ENCODE assay signal across 9 cellular contexts in genomic region chr7:118590107-118590506, GRCh38.
DNase-seq lines count a peak whose midpoint lies in the region; ATAC-seq and TF ChIP-seq lines count a peak whose summit lies in the region.
"Had no signal": no experiment of that assay in that cellular context is flagged by ENCODE, and none has a peak within 500 bp of the region (broad histone marks: within the 10 kb centered on the region; RNA-seq: fewer than 3 reads in every experiment).

No MANE protein-coding gene starts in this region.

- H3K27ac Mint-ChIP-seq in endodermal cell, result no peak overlapping the region
- H3K27ac Mint-ChIP-seq: activated T-cell treated with anti-CD3 and anti-CD28 coated beads, Interleukin-2, amount 50 U/mL, for 72 hours had no signal

- no peak overlapping the region for H2BK15ac ChIP-seq in neuronal stem cell (ENCODE audit: low read length)

- no peak overlapping the region for H3K14ac ChIP-seq in neuronal stem cell (ENCODE audit: low read length)

- H3K9ac ChIP-seq in endodermal cell (ENCODE audit: extremely low read depth, low read length, poor library complexity, severe bottlenecking) (no peak overlapping the region), neuronal stem cell (ENCODE audit: low read depth, low read length, poor library complexity) (no peak overlapping the region)

- no peak overlapping the region for H3K4ac ChIP-seq in neuronal stem cell (ENCODE audit: low read length)

- H2AK5ac ChIP-seq in neuronal stem cell (ENCODE audit: low read depth, low read length), result no peak overlapping the region

- DNase-seq in ELR (ENCODE audit: low read depth), result peak; percentile 1
- peak; percentile 29 for DNase-seq in Jurkat, Clone E6-1 (ENCODE audit: low read depth, low spot score)
- DNase-seq in endodermal cell, result peak; percentile 76
- no peak for DNase-seq in NK-92 (lab: John Stamatoyannopoulos, UW; ENCODE audit: unreplicated experiment)
- no peak for DNase-seq in SHP77 (lab: John Stamatoyannopoulos, UW)
- DNase-seq in neuronal stem cell (ENCODE audit: low spot score), result no peak

- H3K4me1 ChIP-seq in endodermal cell (ENCODE audit: control insufficient read depth, insufficient read depth, low read length) (no peaks in the 10 kb centered on the region), neuronal stem cell (ENCODE audit: control insufficient read depth in 2 of 2, insufficient read depth in 1 of 2, low read depth in 1 of 2, low read length in 2 of 2) (no peaks in the 10 kb centered on the region)

- H3K36me3 ChIP-seq in endodermal cell (ENCODE audit: control insufficient read depth, insufficient read depth, low read length) (no peaks in the 10 kb centered on the region), neuronal stem cell (replicated peaks in 1 of 2; ENCODE audit: control insufficient read depth in 2 of 2, insufficient read depth in 2 of 2, low read length in 2 of 2) (no peaks in the 10 kb centered on the region)

- TF ChIP-seq CTCF in endodermal cell (conservative IDR thresholded peaks at IDR 0.05), result peak; percentile 78

- H3K27ac ChIP-seq in endodermal cell (ENCODE audit: low read depth, low read length) (no peak overlapping the region), neuronal stem cell (replicated peaks; ENCODE audit: low read length) (no peak overlapping the region)

- H4K91ac ChIP-seq in neuronal stem cell (ENCODE audit: low read depth, low read length, poor library complexity), result no peak overlapping the region

- H4K8ac ChIP-seq in neuronal stem cell (ENCODE audit: low read depth, low read length), result no peak overlapping the region

- peaks cover 26% of the 10 kb centered on the region for H3K9me3 Mint-ChIP-seq in endodermal cell

- ATAC-seq in GM21360 (IDR thresholded peaks at IDR 0.05; ENCODE audit: unreplicated experiment), result peak; percentile 91
- ATAC-seq in GM19467 (IDR thresholded peaks at IDR 0.05; ENCODE audit: unreplicated experiment), result no peak

- no peak overlapping the region for H3K4me2 ChIP-seq in neuronal stem cell (ENCODE audit: insufficient read depth, low read length, poor library complexity, severe bottlenecking)

- H2BK12ac ChIP-seq in neuronal stem cell (ENCODE audit: low read length), result no peak overlapping the region

- H3K23ac ChIP-seq in neuronal stem cell (ENCODE audit: low read depth, low read length, poor library complexity), result no peak overlapping the region

- H3K4me1 Mint-ChIP-seq in endodermal cell, result no peaks in the 10 kb centered on the region

- no peaks in the 10 kb centered on the region for H3K27me3 Mint-ChIP-seq in endodermal cell (ENCODE audit: insufficient read depth)

- WGBS in endodermal cell (ENCODE audit: insufficient coverage in 1 of 2, insufficient read length in 1 of 2), 2 experiments, result 79% methylated on average over 1 of the region's 2 CpGs; no CpG with 5 or more reads in 1 of the 2 experiments
- no CpG with 5 or more reads among the region's 2 CpGs for WGBS in neuronal stem cell (ENCODE audit: extremely low coverage in 2 of 2, insufficient read length in 2 of 2, insufficient replicate concordance in 1 of 2), 2 donors

- H3K18ac ChIP-seq in neuronal stem cell (ENCODE audit: low read length), result no peak overlapping the region

- H3K27me3 ChIP-seq in endodermal cell (ENCODE audit: control insufficient read depth, insufficient read depth, low read length, poor library complexity, severe bottlenecking) (no peaks in the 10 kb centered on the region), neuronal stem cell (ENCODE audit: control insufficient read depth in 3 of 3, insufficient read depth in 3 of 3, low read depth in 1 of 3, low read length in 3 of 3) (no peaks in the 10 kb centered on the region)

- H3K4me3 ChIP-seq in Jurkat, Clone E6-1 (ENCODE audit: low read length), result no peak overlapping the region
- no peak overlapping the region for H3K4me3 ChIP-seq in endodermal cell (ENCODE audit: low read length)
- H3K4me3 ChIP-seq in neuronal stem cell (ENCODE audit: low read length in 2 of 2), result no peak overlapping the region

- no peak overlapping the region for H2AFZ ChIP-seq in neuronal stem cell (ENCODE audit: low read length)

- H2BK5ac ChIP-seq in neuronal stem cell (ENCODE audit: low read length), result no peak overlapping the region

- H3K9me3 ChIP-seq in endodermal cell (ENCODE audit: control insufficient read depth, low read length) (peaks cover 29% of the 10 kb centered on the region), neuronal stem cell (replicated peaks in 1 of 2; ENCODE audit: control insufficient read depth in 2 of 2, insufficient read depth in 1 of 2, low read depth in 1 of 2, low read length in 2 of 2) (peaks cover 2 to 3% of the 10 kb centered on the region in 2 donors)

- H2BK120ac ChIP-seq in neuronal stem cell (ENCODE audit: low read depth, low read length), result no peak overlapping the region

- no peak overlapping the region for H3K4me3 Mint-ChIP-seq in endodermal cell
- H3K4me3 Mint-ChIP-seq: activated T-cell treated with anti-CD3 and anti-CD28 coated beads, Interleukin-2, amount 50 U/mL, for 72 hours had no signal

- peaks cover 5% of the 10 kb centered on the region for H3K36me3 Mint-ChIP-seq in endodermal cell (ENCODE audit: low read depth)

- no peaks in the 10 kb centered on the region for H3K79me1 ChIP-seq in neuronal stem cell (ENCODE audit: low read depth, low read length)

Comparison
In these comparisons a context has a peak if more than half of its experiments do, and no peak if none do; other contexts are left out.
1. DNase-seq: peak in ELR (single experiment), Jurkat, Clone E6-1 (single experiment) and endodermal cell (single experiment); none in NK-92 (single experiment), SHP77 (0 of 2) and neuronal stem cell (single experiment).